1 cellular context compared by ENCODE assay signal in genomic region chr19:34327851-34328250, GRCh38.
TF ChIP-seq lines count a peak whose summit lies in the region.

No MANE protein-coding gene starts in this region.

TF ChIP-seq in WTC11, 78 proteins besides CTCF, POLR2A, EP300 and RAD21 (continued from another document):
- TF ChIP-seq ZNF512 (CRISPR knock-in tag; IDR thresholded peaks at IDR 0.05; ENCODE audit: borderline replicate concordance) (no peak), NFE2L1 (CRISPR knock-in tag; IDR thresholded peaks at IDR 0.05) (no peak), JAZF1 (CRISPR knock-in tag; IDR thresholded peaks at IDR 0.05) (no peak), SP1 (CRISPR knock-in tag; conservative IDR thresholded peaks at IDR 0.05) (no peak), NR3C1 (CRISPR knock-in tag; conservative IDR thresholded peaks at IDR 0.05; ENCODE audit: low read depth) (no peak), ZBTB21 (CRISPR knock-in tag; IDR thresholded peaks at IDR 0.05; ENCODE audit: borderline replicate concordance) (no peak), NFYB (CRISPR knock-in tag; conservative IDR thresholded peaks at IDR 0.05; ENCODE audit: low read depth) (no peak), ZNF138 (CRISPR knock-in tag; conservative IDR thresholded peaks at IDR 0.05) (no peak), NR1H2 (CRISPR knock-in tag; IDR thresholded peaks at IDR 0.05) (no peak), MXD4 (CRISPR knock-in tag; IDR thresholded peaks at IDR 0.05; ENCODE audit: borderline replicate concordance) (no peak)
